ENCODE assay signal across 11 cellular contexts in the genomic region with DNA sequence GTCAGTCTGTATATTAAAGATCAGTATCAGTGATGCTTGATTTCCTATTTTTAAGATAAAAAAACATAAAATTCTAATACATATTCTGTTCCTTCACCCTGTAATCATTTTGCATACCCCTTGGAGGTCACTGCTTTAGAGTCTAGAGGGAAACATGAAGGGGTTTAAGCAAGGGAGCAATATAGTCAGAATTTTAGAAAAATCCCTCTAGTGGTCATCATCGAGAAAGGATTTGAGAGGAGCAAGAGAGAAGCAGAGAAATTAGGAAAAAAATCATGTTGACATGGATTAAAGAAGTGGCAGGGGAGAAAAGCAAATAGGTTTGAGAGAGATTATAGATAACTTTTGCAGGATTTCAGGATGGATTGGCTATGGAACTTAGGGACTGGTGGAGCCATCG. TPM values are rescaled to one million over a fixed set of nuclear protein-coding genes. Genes with fewer than 3 reads are reported as not detected.
A peak's percentile ranks its signal among the peaks of the same experiment; 100 is the strongest.
DNase-seq lines count a peak whose midpoint lies in the region; ATAC-seq and TF ChIP-seq lines count a peak whose summit lies in the region.
"Had no signal": no experiment of that assay in that cellular context is flagged by ENCODE, and none has a peak within 500 bp of the region (broad histone marks: within the 10 kb centered on the region; RNA-seq: fewer than 3 reads in every experiment).

No MANE protein-coding gene starts in this region.

- TF ChIP-seq CTCF in AG04450 (IDR thresholded peaks at IDR 0.05; ENCODE audit: low read depth, low read length) (peak; percentile 36; the same call in 1 of the 2 replicates), GM12875 (IDR thresholded peaks at IDR 0.05; ENCODE audit: borderline replicate concordance, insufficient read depth, low read depth, low read length) (peak; percentile 14; the same call in 1 of the 2 replicates), fibroblast of the aortic adventitia (IDR thresholded peaks at IDR 0.05; ENCODE audit: insufficient read depth, low read length) (peak; percentile 51), vagina (IDR thresholded peaks at IDR 0.05) (no peak), left lung (IDR thresholded peaks at IDR 0.05) (no peak)

- DNase-seq in AG04450 (ENCODE audit: low read depth, low spot score), result no peak
- DNase-seq in SK-MEL-5 (ENCODE audit: low read depth, low spot score), result peak; percentile 36
- peak; percentile 10 for DNase-seq in fibroblast of the aortic adventitia (ENCODE audit: low read depth)
- no peak for DNase-seq in vagina (ENCODE audit: extremely low spot score in 2 of 2)
- DNase-seq in EL, result no peak
- DNase-seq in left lung, result no peak
- DNase-seq: NCI-H345, spleen had no signal

- H3K27ac ChIP-seq in AG04450 (ENCODE audit: low read depth, low read length) (no peak overlapping the region), vagina (no peak overlapping the region), left lung (no peak overlapping the region)
- H3K27ac ChIP-seq: spleen had no signal

- in situ Hi-C loops in SK-MEL-5 (cut with HindIII; ENCODE audit: low pct_unique_long_range_greater_than_20kb, low sequenced_read_pairs), result no loop called here

- POLR2A ChIA-PET in AG04450 (lab: Yijun Ruan, JAX), result no interaction called here

- peaks cover 25% of the 10 kb centered on the region for H3K4me1 ChIP-seq in vagina
- H3K4me1 ChIP-seq in left lung, result peaks cover 0 to 4% of the 10 kb centered on the region in 2 donors

- no peak overlapping the region for H3K4me3 ChIP-seq in AG04450 (ENCODE audit: low read depth, low read length)
- H3K4me3 ChIP-seq in GM12875 (ENCODE audit: low read depth, low read length), result no peak overlapping the region
- H3K4me3 ChIP-seq in fibroblast of the aortic adventitia (ENCODE audit: low read depth, low read length), result no peak overlapping the region
- no peak overlapping the region for H3K4me3 ChIP-seq in vagina
- no peak overlapping the region for H3K4me3 ChIP-seq in left lung
- H3K4me3 ChIP-seq: spleen had no signal

- intact Hi-C loops in vagina (cut with DNase I), result no loop called here
- intact Hi-C loops in left lung (cut with DNase I), result no loop called here

- CTCF ChIA-PET in AG04450 (lab: Charles Lee), result interaction anchor here (1.0 to 1.1 kb wide), 2 partner anchors 11 to 46 kb away, joined by 3 read pairs; no protein-coding TSS in a partner anchor

- no peaks in the 10 kb centered on the region for H3K27me3 ChIP-seq in AG04450 (ENCODE audit: control insufficient read depth, insufficient read depth, low read length)
- no peaks in the 10 kb centered on the region for H3K27me3 ChIP-seq in vagina
- no peaks in the 10 kb centered on the region for H3K27me3 ChIP-seq in left lung
- H3K27me3 ChIP-seq: spleen had no signal

- H3K36me3 ChIP-seq in vagina, result peaks cover 0 to 5% of the 10 kb centered on the region in 2 donors
- H3K36me3 ChIP-seq in left lung, result peaks cover 0 to 9% of the 10 kb centered on the region in 2 donors

- H3K9me3 ChIP-seq in AG04450 (ENCODE audit: control insufficient read depth, insufficient read depth, low read length), result no peaks in the 10 kb centered on the region
- H3K9me3 ChIP-seq in vagina, result no peaks in the 10 kb centered on the region
- no peaks in the 10 kb centered on the region for H3K9me3 ChIP-seq in left lung
- H3K9me3 ChIP-seq: spleen had no signal

- ATAC-seq in GM19328 (IDR thresholded peaks at IDR 0.05; ENCODE audit: unreplicated experiment) (no peak), left lung (no peak)

- no peak for TF ChIP-seq POLR2A in vagina (IDR thresholded peaks at IDR 0.05)

RNA-seq across cellular contexts. Expression of a gene that starts 11.1 kb away (rescaled TPM):
- polyA plus RNA-seq in AG04450 (2011; rRNA removed), result 15.0 and 15.8 TPM in 2 replicates
- 17.9 and 20.6 TPM in 2 replicates for polyA minus RNA-seq in AG04450 (2011; rRNA and poly(A)+ RNA removed)
- total RNA-seq in SK-MEL-5 (2014; rRNA removed; shearing (Covaris generic)), result 10.5 and 10.9 TPM in 2 replicates
- polyA plus RNA-seq in SK-MEL-5 (2015; cell fraction: cytosol; rRNA removed), result 31.5 and 34.2 TPM in 2 replicates
- 23.4 and 27.7 TPM in 2 replicates for polyA plus RNA-seq in SK-MEL-5 (2015; cell fraction: nucleus; rRNA removed)
- total RNA-seq in fibroblast of the aortic adventitia (ENCODE audit: low replicate concordance), result 4.7 and 8.8 TPM in 2 replicates
- 14.2 TPM for total RNA-seq in vagina
- 10 to 100 TPM; 13.5 to 19.8 TPM for total RNA-seq in left lung

RNA-seq across cellular contexts. Expression of a gene that starts 17.3 kb away (rescaled TPM):
- 0.06 TPM in 1 of 2 replicates, not detected in the other for polyA plus RNA-seq in AG04450 (2011; rRNA removed)
- polyA minus RNA-seq in AG04450 (2011; rRNA and poly(A)+ RNA removed), result not detected in 2 replicates
- not detected in 2 replicates for total RNA-seq in SK-MEL-5 (2014; rRNA removed; shearing (Covaris generic))
- 0.12 TPM in 1 of 2 replicates, not detected in the other for polyA plus RNA-seq in SK-MEL-5 (2015; cell fraction: cytosol; rRNA removed)
- polyA plus RNA-seq in SK-MEL-5 (2015; cell fraction: nucleus; rRNA removed), result 0.83 and 0.91 TPM in 2 replicates
- total RNA-seq in fibroblast of the aortic adventitia (ENCODE audit: low replicate concordance), result 0.09 TPM in 1 of 2 replicates, not detected in the other
- total RNA-seq in vagina, result not detected
- under 1 TPM in 1 of 2 donors, not detected in 1; 0.47 TPM for total RNA-seq in left lung
- total RNA-seq: HT-29 had no signal

RNA-seq across cellular contexts. Expression of a gene that starts 19.5 kb away (rescaled TPM):
- polyA plus RNA-seq in AG04450 (2011; rRNA removed), result not detected in 2 replicates
- not detected in 2 replicates for polyA minus RNA-seq in AG04450 (2011; rRNA and poly(A)+ RNA removed)
- total RNA-seq in SK-MEL-5 (2014; rRNA removed; shearing (Covaris generic)), result not detected in 2 replicates
- polyA plus RNA-seq in SK-MEL-5 (2015; cell fraction: cytosol; rRNA removed), result not detected in 2 replicates
- polyA plus RNA-seq in SK-MEL-5 (2015; cell fraction: nucleus; rRNA removed), result not detected in 2 replicates
- not detected in 2 replicates for total RNA-seq in fibroblast of the aortic adventitia (ENCODE audit: low replicate concordance)
- 5.6 TPM for total RNA-seq in vagina
- 1 to 10 TPM; 1.0 to 2.2 TPM for total RNA-seq in left lung
- total RNA-seq: HT-29 had no signal

Comparison
In these comparisons a context has a peak if more than half of its experiments do, and no peak if none do; other contexts are left out.
1. DNase-seq: peak in SK-MEL-5 (single experiment) and fibroblast of the aortic adventitia (single experiment); none in AG04450 (single experiment), vagina (0 of 2), EL (single experiment) and left lung (0 of 2).
2. CTCF ChIP-seq: peak in AG04450 (single experiment), GM12875 (single experiment) and fibroblast of the aortic adventitia (single experiment); none in vagina (0 of 3) and left lung (0 of 2).